8 cellular contexts compared by ENCODE assay signal in the genomic region with DNA sequence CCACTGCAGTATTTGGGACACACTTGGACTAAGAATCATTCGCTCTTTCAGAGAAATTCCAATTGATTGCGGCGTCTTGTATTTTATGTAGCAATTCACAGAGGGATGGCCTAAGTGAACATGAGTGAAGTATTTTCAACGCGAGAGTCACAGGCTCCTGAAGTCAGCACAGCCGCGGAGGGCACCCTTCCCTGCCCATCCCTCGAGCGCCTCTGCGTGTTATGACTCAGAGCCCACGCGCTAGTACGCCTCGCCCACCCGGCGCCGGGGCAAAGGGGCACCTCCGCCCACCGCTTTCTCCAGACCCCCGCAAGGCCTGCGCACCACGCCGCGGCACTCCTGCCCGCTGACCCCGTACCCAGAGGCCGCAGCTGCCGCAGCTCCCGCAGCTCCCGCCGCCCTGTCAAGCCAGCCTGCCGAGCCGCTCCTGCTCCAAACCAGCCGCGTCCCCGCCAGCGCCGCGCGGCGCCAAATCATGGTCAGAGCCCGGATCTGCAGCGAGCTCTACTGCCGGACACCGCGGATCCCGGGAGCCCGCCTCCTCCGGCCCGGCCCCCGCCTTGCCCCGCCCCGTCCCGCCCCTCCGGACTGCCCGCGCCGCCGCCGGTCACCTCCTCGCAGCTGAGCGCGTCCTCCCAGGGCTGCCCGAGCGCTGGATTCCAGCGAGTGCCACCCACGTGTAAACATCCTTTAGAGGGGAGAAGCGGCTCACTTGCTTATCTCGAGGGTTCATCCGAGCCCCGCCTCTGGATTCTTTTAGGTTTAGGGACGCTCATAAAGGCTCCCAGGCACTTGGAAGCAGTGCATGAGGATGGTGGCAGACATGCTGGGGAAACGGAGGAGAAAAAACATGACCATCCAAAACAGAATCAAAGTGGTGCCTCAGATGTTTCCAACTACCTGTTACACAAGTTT. TPM values are rescaled to one million over a fixed set of nuclear protein-coding genes. Genes with fewer than 3 reads are reported as not detected.
DNase-seq lines count a peak whose midpoint lies in the region; ATAC-seq, FAIRE-seq and TF ChIP-seq lines count a peak whose summit lies in the region.

TSS of gene GLRX2 (minus strand) at position 509 of the 915 bp plus-strand sequence. CDS start at position 477, 32 bp downstream.

- H3K9me3 ChIP-seq in OCI-LY3 (ENCODE audit: insufficient read depth, low read length): no peaks in the 10 kb centered on the region
- no peaks in the 10 kb centered on the region for H3K9me3 ChIP-seq in endothelial cell of umbilical vein (replicated peaks; ENCODE audit: control insufficient read depth, insufficient read depth, low read length)
- H3K9me3 ChIP-seq in mononuclear cell (ENCODE audit: low read depth, low read length): no peaks in the 10 kb centered on the region

- H3K4me2 ChIP-seq in OCI-LY3 (ENCODE audit: low read length) (peak within 1 kb of the TSS; percentile 91), endothelial cell of umbilical vein (ENCODE audit: insufficient read depth, low read length) (peak within 1 kb of the TSS; percentile 88)

- intact Hi-C loops in endothelial cell of umbilical vein (cut with micrococcal nuclease): loop anchor here (1.0 kb wide), 3 partner anchors 16 to 297 kb away; partner anchors contain the start of genes RO60 and UCHL5

- peak; percentile 91 for ATAC-seq in GM21367 (IDR thresholded peaks at IDR 0.05; ENCODE audit: unreplicated experiment)

- peak within 1 kb of the TSS; percentile 89 for H3K4me3 ChIP-seq in OCI-LY3 (ENCODE audit: low read length)
- H3K4me3 ChIP-seq in endothelial cell of umbilical vein (replicated peaks in 1 of 3; ENCODE audit: insufficient read depth in 1 of 3, low read depth in 1 of 3, low read length in 3 of 3): peak within 1 kb of the TSS; percentile 58 to 96 (median 93)
- H3K4me3 ChIP-seq in mononuclear cell (ENCODE audit: low read length): peak within 1 kb of the TSS; percentile 63

- no TSS peak for BruUV-seq in endothelial cell of umbilical vein (replicated peaks; lab: Mats Ljungman, UMichigan)

- dilution Hi-C loops in endothelial cell of umbilical vein (cut with MboI; ENCODE audit: extremely low pct_ligation_motif_present, low sequenced_read_pairs): no loop called here

- no peak within 1 kb of the TSS for H3K27ac ChIP-seq in OCI-LY3 (ENCODE audit: low read length)
- peak within 1 kb of the TSS; percentile 69 for H3K27ac ChIP-seq in endothelial cell of umbilical vein (ENCODE audit: insufficient read depth, low read depth, low read length)

- H3K36me3 ChIP-seq in OCI-LY3 (replicated peaks; ENCODE audit: low read depth, low read length) (peaks cover 4% of the 10 kb centered on the region), endothelial cell of umbilical vein (ENCODE audit: control insufficient read depth in 2 of 2, extremely low read depth in 1 of 2, insufficient read depth in 2 of 2, low read length in 2 of 2) (no peaks in the 10 kb centered on the region)

- CTCF ChIA-PET in endothelial cell of umbilical vein (lab: Charles Lee): interaction anchor here (1.0 to 3.5 kb wide), 10 partner anchors 11 to 631 kb away, joined by 3 to 49 read pairs (median 6); partner anchors contain the start of genes CDC73, RO60 and UCHL5

- FAIRE-seq in D721Med (lab: Jason Lieb, UNC): peak; percentile 25
- FAIRE-seq in endothelial cell of umbilical vein (lab: Jason Lieb, UNC): peak; percentile 80

- peak; percentile 81 for DNase-seq in D721Med (ENCODE audit: insufficient read length, low spot score)
- DNase-seq in HT1080 (ENCODE audit: low read depth): peak; percentile 77
- peak; percentile 54 for DNase-seq in activated T-cell treated with anti-CD3 and anti-CD28 coated beads for 1 hour (ENCODE audit: low read depth)
- DNase-seq in endothelial cell of umbilical vein (ENCODE audit: low read depth, low spot score): peak; percentile 90
- DNase-seq in stimulated activated CD8-positive, alpha-beta memory T cell treated with anti-CD3 and anti-CD28 coated beads, Interleukin-2, amount 100 ng/mL, for 48 hours (ENCODE audit: low read depth in 2 of 2): peak; percentile 52 to 57

- H3K4me1 ChIP-seq in OCI-LY3 (ENCODE audit: low read length) (peaks cover 11% of the 10 kb centered on the region), endothelial cell of umbilical vein (ENCODE audit: control insufficient read depth, extremely low read depth, insufficient read depth, low read length) (peaks cover 15% of the 10 kb centered on the region), mononuclear cell (ENCODE audit: insufficient read depth, low read length) (peaks cover 19% of the 10 kb centered on the region)

- POLR2A ChIA-PET in endothelial cell of umbilical vein (lab: Charles Lee): interaction anchor here (0.7 to 1.6 kb wide), 4 partner anchors 10 to 298 kb away, joined by 3 to 5 read pairs (median 4); partner anchors contain the start of genes CDC73, RO60 and UCHL5

- H3K79me2 ChIP-seq in OCI-LY3 (ENCODE audit: low read length): peaks cover 15% of the 10 kb centered on the region
- H3K79me2 ChIP-seq in endothelial cell of umbilical vein (ENCODE audit: control insufficient read depth, insufficient read depth, low read length): peaks cover 22% of the 10 kb centered on the region

- H3K9me1 ChIP-seq in endothelial cell of umbilical vein (replicated peaks; ENCODE audit: control insufficient read depth, extremely low read depth, insufficient read depth, low read length): no peaks in the 10 kb centered on the region

- H2AFZ ChIP-seq in OCI-LY3 (ENCODE audit: low read depth, low read length): peak within 1 kb of the TSS; percentile 88
- H2AFZ ChIP-seq in endothelial cell of umbilical vein (ENCODE audit: low read depth, low read length): peak within 1 kb of the TSS; percentile 87

- peak; percentile 94 for TF ChIP-seq POLR2A in endothelial cell of umbilical vein (IDR thresholded peaks at IDR 0.05; ENCODE audit: low read depth, low read length)

- peak within 1 kb of the TSS; percentile 72 for H3K9ac ChIP-seq in OCI-LY3 (ENCODE audit: low read length)
- H3K9ac ChIP-seq in endothelial cell of umbilical vein (replicated peaks; ENCODE audit: extremely low read depth, insufficient read depth, low read length): peak within 1 kb of the TSS; percentile 84

- no peak for TF ChIP-seq CTCF in D721Med (IDR thresholded peaks at IDR 0.05; ENCODE audit: insufficient read depth, missing control alignments)
- TF ChIP-seq CTCF in OCI-LY3 (IDR thresholded peaks at IDR 0.05; ENCODE audit: low read depth, low read length): no peak
- TF ChIP-seq CTCF in endothelial cell of umbilical vein (IDR thresholded peaks at IDR 0.05; ENCODE audit: extremely low read depth in 1 of 2, insufficient read depth in 1 of 2, low read depth in 1 of 2, low read length in 2 of 2): no peak

- no peaks in the 10 kb centered on the region for H3K27me3 ChIP-seq in OCI-LY3 (ENCODE audit: low read depth, low read length)
- no peaks in the 10 kb centered on the region for H3K27me3 ChIP-seq in endothelial cell of umbilical vein (ENCODE audit: control insufficient read depth in 2 of 2, insufficient read depth in 2 of 2, low read length in 2 of 2)
- no peaks in the 10 kb centered on the region for H3K27me3 ChIP-seq in mononuclear cell (ENCODE audit: insufficient read depth, low read length)

- peaks cover 5% of the 10 kb centered on the region; the same call in 1 of the 2 replicates for H4K20me1 ChIP-seq in OCI-LY3 (ENCODE audit: insufficient read depth, low read length)
- H4K20me1 ChIP-seq in endothelial cell of umbilical vein (replicated peaks; ENCODE audit: control insufficient read depth, extremely low read depth, insufficient read depth, low read length): no peaks in the 10 kb centered on the region

TF ChIP-seq in endothelial cell of umbilical vein, 7 proteins besides CTCF, POLR2A, EP300 and RAD21:
- TF ChIP-seq GATA2 (IDR thresholded peaks at IDR 0.05; ENCODE audit: insufficient read depth, insufficient read length, low read depth, low read length) (no peak), POLR2AphosphoS5 (IDR thresholded peaks at IDR 0.05; ENCODE audit: insufficient read depth, low read depth, low read length) (peak; percentile 94), FOS (IDR thresholded peaks at IDR 0.05; ENCODE audit: borderline replicate concordance, insufficient read depth, low read length) (peak; percentile 40)
- TF ChIP-seq, protein P1, sequence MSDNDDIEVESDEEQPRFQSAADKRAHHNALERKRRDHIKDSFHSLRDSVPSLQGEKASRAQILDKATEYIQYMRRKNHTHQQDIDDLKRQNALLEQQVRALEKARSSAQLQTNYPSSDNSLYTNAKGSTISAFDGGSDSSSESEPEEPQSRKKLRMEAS (IDR thresholded peaks at IDR 0.05; ENCODE audit: insufficient read depth, insufficient read length): peak; percentile 35

RNA-seq across cellular contexts. Expression of gene GLRX2, which starts in this region (rescaled TPM):
- total RNA-seq in HT1080 (2014; rRNA removed; shearing (Covaris generic)): 42.4 and 50.4 TPM in 2 replicates
- polyA plus RNA-seq in HT1080 (2015; cell fraction: cytosol; rRNA removed): 19.0 and 22.1 TPM in 2 replicates
- 4.6 and 10.1 TPM in 2 replicates for polyA plus RNA-seq in HT1080 (2015; cell fraction: nucleus; rRNA removed)
- total RNA-seq in endothelial cell of umbilical vein: 21.5 and 22.2 TPM in 2 replicates
- 8.1 and 13.1 TPM in 2 replicates for polyA plus RNA-seq in endothelial cell of umbilical vein
- 11.9 and 15.3 TPM in 2 replicates for polyA plus RNA-seq in endothelial cell of umbilical vein (2011; cell fraction: cytosol; rRNA removed)
- 3.5 and 6.7 TPM in 2 replicates for polyA plus RNA-seq in endothelial cell of umbilical vein (2011; cell fraction: nucleus; rRNA removed)
- 13.4 and 34.0 TPM in 2 replicates for polyA plus RNA-seq in endothelial cell of umbilical vein (2012)
- polyA minus RNA-seq in endothelial cell of umbilical vein: 1.6 and 2.3 TPM in 2 replicates
- polyA minus RNA-seq in endothelial cell of umbilical vein (2011; cell fraction: cytosol; rRNA and poly(A)+ RNA removed): 4.8 TPM
- 2.8 and 3.7 TPM in 2 replicates for polyA minus RNA-seq in endothelial cell of umbilical vein (2011; cell fraction: nucleus; rRNA and poly(A)+ RNA removed)
- total RNA-seq in mononuclear cell: 2.3 TPM
